Comparison of ENCODE assay signal across 21 cellular contexts in the genomic region with DNA sequence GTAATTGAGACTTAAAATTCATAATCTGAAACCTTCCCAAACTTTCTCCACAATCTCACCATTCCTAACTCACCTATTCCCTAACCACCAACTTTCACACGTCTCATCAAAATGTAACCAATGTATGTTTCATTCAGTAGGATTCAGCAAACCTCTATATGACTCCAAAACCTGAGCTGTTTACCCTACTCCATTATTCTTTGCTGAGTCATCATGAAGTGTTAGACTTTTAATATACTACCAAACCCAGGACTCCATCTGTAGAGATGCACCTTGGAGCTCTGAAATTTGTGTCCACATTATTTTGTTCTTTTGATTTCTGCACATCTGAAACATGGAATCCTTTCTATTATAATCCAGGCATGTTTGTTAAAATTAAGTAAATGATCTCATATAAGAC.
"Had no signal": no experiment of that assay in that cellular context is flagged by ENCODE, and none has a peak within 500 bp of the region (broad histone marks: within the 10 kb centered on the region; RNA-seq: fewer than 3 reads in every experiment).

No MANE protein-coding gene starts in this region.

- H3K27ac ChIP-seq: ascending aorta, body of pancreas had no signal

- DNase-seq: activated CD4-positive, alpha-beta T cell treated with anti-CD3 and anti-CD28 coated beads for 48 hours; activated CD4-positive, alpha-beta T cell treated with anti-CD3 and anti-CD28 coated beads, Interleukin-2, amount 50 U/mL, for 4 hours; activated CD4-positive, CD25-positive, alpha-beta regulatory T cell treated with anti-CD3 and anti-CD28 coated beads, Interleukin-2, amount 50 U/mL, for 72 hours; activated CD8-positive, alpha-beta memory T cell treated with anti-CD3 and anti-CD28 coated beads, Interleukin-2, amount 50 U/mL, for 48 hours; activated CD8-positive, alpha-beta T cell treated with anti-CD3 and anti-CD28 coated beads, Interleukin-2, amount 10 ng/mL, durations not matched to agents 7 days and 5 days; activated naive CD4-positive, alpha-beta T cell; activated T-cell treated with anti-CD3 and anti-CD28 coated beads, Interleukin-2, amount 50 U/mL, for 1 hour; body of pancreas; MG63; MV-4-11; NCI-H1092 treated with DMSO at 0.1 percent for 48 hours; NCI-H1417 treated with DMSO at 0.1 percent for 48 hours; NCI-H1694; NCI-H2029; NCI-H2107; NCI-H345; NCI-H524; SHP77 treated with DMSO at 0.1 percent for 48 hours; T-helper 9 cell had no signal

- ATAC-seq: activated CD8-positive, alpha-beta T cell treated with anti-CD3 and anti-CD28 coated beads, Interleukin-2, amount 10 ng/mL, durations not matched to agents 7 days and 5 days; body of pancreas; WTC11 had no signal

- H3K36me3 ChIP-seq: ascending aorta, MG63 had no signal

- H3K4me3 ChIP-seq: ascending aorta, body of pancreas, MG63 had no signal

- H3K9me3 ChIP-seq: ascending aorta, body of pancreas had no signal

- H3K27me3 ChIP-seq: ascending aorta, MG63 had no signal

- H3K4me1 ChIP-seq: ascending aorta, body of pancreas had no signal
